Comparison of ENCODE assay signal across 8 cellular contexts in genomic region chr2:191155608-191156071, GRCh38. TPM values are rescaled to one million over a fixed set of nuclear protein-coding genes. Genes with fewer than 3 reads are reported as not detected.
DNase-seq lines count a peak whose midpoint lies in the region; ATAC-seq, FAIRE-seq and TF ChIP-seq lines count a peak whose summit lies in the region.

No MANE protein-coding gene starts in this region.

- no peaks in the 10 kb centered on the region for H3K9me3 ChIP-seq in pancreas

- FAIRE-seq in pancreas (lab: Jason Lieb, UNC): no peak

- H3K9me3 Mint-ChIP-seq in CD14-positive monocyte (no peaks in the 10 kb centered on the region), endothelial cell (ENCODE audit: unreplicated experiment) (no peaks in the 10 kb centered on the region)

- H3K4me3 Mint-ChIP-seq in CD14-positive monocyte (no peak overlapping the region), endothelial cell (ENCODE audit: unreplicated experiment) (no peak overlapping the region)

- H3K36me3 ChIP-seq in pancreas: no peaks in the 10 kb centered on the region

- H3K4me1 ChIP-seq in pancreas: peaks cover 0 to 3% (median 0%) of the 10 kb centered on the region in 3 donors

- intact Hi-C loops in CD14-positive monocyte (cut with micrococcal nuclease) (no loop called here), pancreas (cut with DNase I) (loop anchor here in 1 of 3 donors (10.0 kb wide), 1 partner anchor 101 kb away; no protein-coding TSS in a partner anchor)

- H3K27me3 ChIP-seq in HL-60 (ENCODE audit: insufficient read depth, poor library complexity, severe bottlenecking) (peaks cover 2% of the 10 kb centered on the region), pancreas (no peaks in the 10 kb centered on the region)

- 29 to 31% methylated on average over 1 of the region's 1 CpG for WGBS in pancreas, 2 donors

- H3K4me3 ChIP-seq in HL-60 (replicated peaks; ENCODE audit: insufficient read depth, low read length) (no peak overlapping the region), pancreas (no peak overlapping the region)

- TF ChIP-seq CTCF in CD14-positive monocyte (IDR thresholded peaks at IDR 0.05) (peak; percentile 72), HL-60 (IDR thresholded peaks at IDR 0.05; ENCODE audit: insufficient read depth, low read length) (peak; percentile 47), endothelial cell (IDR thresholded peaks at IDR 0.05; ENCODE audit: unreplicated experiment) (peak; percentile 49), pancreas (IDR thresholded peaks at IDR 0.05) (peak; percentile 11 to 51 (median 25))

- ATAC-seq in GM18511 (IDR thresholded peaks at IDR 0.05; ENCODE audit: unreplicated experiment) (peak; percentile 50), pancreas (peak in 3 of 4 donors; percentile 57 to 76 (median 69)), HG02840 (IDR thresholded peaks at IDR 0.05; ENCODE audit: low FRiP score, unreplicated experiment) (no peak), HG03520 (IDR thresholded peaks at IDR 0.05; ENCODE audit: unreplicated experiment) (no peak)

- H3K27ac ChIP-seq in HL-60 (replicated peaks) (no peak overlapping the region), pancreas (no peak overlapping the region)

- H3K36me3 Mint-ChIP-seq in CD14-positive monocyte: no peaks in the 10 kb centered on the region
- H3K36me3 Mint-ChIP-seq in endothelial cell (ENCODE audit: low read depth, unreplicated experiment): no peaks in the 10 kb centered on the region

- H3K27me3 Mint-ChIP-seq in CD14-positive monocyte (ENCODE audit: low read depth in 3 of 3) (peaks cover 0 to 6% (median 0%) of the 10 kb centered on the region in 3 donors), endothelial cell (ENCODE audit: unreplicated experiment) (no peaks in the 10 kb centered on the region)

- H3K27ac Mint-ChIP-seq in CD14-positive monocyte: no peak overlapping the region
- no peak overlapping the region for H3K27ac Mint-ChIP-seq in endothelial cell (ENCODE audit: unreplicated experiment)

- H3K4me1 Mint-ChIP-seq in CD14-positive monocyte: peaks cover 19% of the 10 kb centered on the region
- no peaks in the 10 kb centered on the region for H3K4me1 Mint-ChIP-seq in endothelial cell (ENCODE audit: unreplicated experiment)

- DNase-seq in CD14-positive monocyte (ENCODE audit: low spot score): no peak
- DNase-seq in HL-60 (ENCODE audit: low read depth in 1 of 2, low spot score in 1 of 2): no peak
- peak; percentile 53 for DNase-seq in RPMI7951 (ENCODE audit: low read depth)
- no peak for DNase-seq in endothelial cell (ENCODE audit: low spot score)
- no peak for DNase-seq in pancreas

RNA-seq across cellular contexts. Expression of gene STAT4, which starts 4.8 kb away (rescaled TPM):
- polyA plus RNA-seq in CD14-positive monocyte: under 1 TPM; 0.31 to 0.52 TPM
- total RNA-seq in RPMI7951 (2014; rRNA removed; shearing (Covaris generic)): 0.12 and 0.59 TPM in 2 replicates
- 1.1 TPM for total RNA-seq in endothelial cell (ENCODE audit: unreplicated experiment)
- total RNA-seq in pancreas: 1 to 10 TPM in 5 of 6 donors, under 1 TPM in 1; 0.60 to 2.5 (median 1.4) TPM
- polyA plus RNA-seq in pancreas: 1 to 10 TPM; 2.0 to 6.4 TPM

Comparison
In these comparisons a context has a peak if more than half of its experiments do, and no peak if none do; other contexts are left out.
1. ATAC-seq: peak in GM18511 (single experiment) and pancreas (3 of 4); none in HG02840 (single experiment) and HG03520 (single experiment).
2. Peak in every context shown above with its lines, with median percentiles within 50 percentile points of each other: CTCF ChIP-seq.